In genomic region chr11:86176165-86176884, GRCh38 we compare ENCODE assay signal across 9 cellular contexts.
DNase-seq lines count a peak whose midpoint lies in the region; ATAC-seq, FAIRE-seq and TF ChIP-seq lines count a peak whose summit lies in the region.
"Had no signal": no experiment of that assay in that cellular context is flagged by ENCODE, and none has a peak within 500 bp of the region (broad histone marks: within the 10 kb centered on the region; RNA-seq: fewer than 3 reads in every experiment).

No MANE protein-coding gene starts in this region.

- H3K27me3 ChIP-seq in bronchial epithelial cell (ENCODE audit: control insufficient read depth, insufficient read depth, low read length): no peaks in the 10 kb centered on the region

- no peak for FAIRE-seq in bronchial epithelial cell (lab: Jason Lieb, UNC)

- TF ChIP-seq CTCF in bronchial epithelial cell (IDR thresholded peaks at IDR 0.05; ENCODE audit: insufficient read depth, low read length, severe bottlenecking): no peak

- H3K4me3 ChIP-seq in bronchial epithelial cell (ENCODE audit: low read depth, low read length): no peak overlapping the region

- ATAC-seq in stimulated activated naive CD8-positive, alpha-beta T cell treated with anti-CD3 and anti-CD28 coated beads, Interleukin-15, Interleukin-2, amounts not matched to agents 100 U/mL and 50 U/mL, for 24 hours: peak; percentile 84

- DNase-seq in activated CD8-positive, alpha-beta memory T cell treated with anti-CD3 and anti-CD28 coated beads for 48 hours (ENCODE audit: low read depth in 2 of 3, low spot score in 2 of 3): peak in 2 of 3 experiments; percentile 26 to 44
- DNase-seq in activated CD8-positive, alpha-beta memory T cell treated with anti-CD3 and anti-CD28 coated beads for 24 hours: no peak
- DNase-seq in NCI-H146 (lab: John Stamatoyannopoulos, UW) (peak; percentile 28), bronchial epithelial cell (ENCODE audit: low read depth) (peak; percentile 83), NCI-H2227 treated with DMSO at 0.1 percent for 48 hours (lab: John Stamatoyannopoulos, UW) (no peak), GOT3 (lab: John Stamatoyannopoulos, UW) (no peak), medulla oblongata (ENCODE audit: extremely low spot score) (no peak)
- peak; percentile 49 for DNase-seq in stimulated activated naive CD8-positive, alpha-beta T cell treated with anti-CD3 and anti-CD28 coated beads, Interleukin-15, Interleukin-2, amounts not matched to agents 100 U/mL and 50 U/mL, for 24 hours
- DNase-seq: NCI-H510A treated with DMSO at 0.1 percent for 48 hours had no signal

- no peaks in the 10 kb centered on the region for H3K36me3 ChIP-seq in bronchial epithelial cell (ENCODE audit: control insufficient read depth, insufficient read depth, low read length)

Comparison
In these comparisons a context has a peak if more than half of its experiments do, and no peak if none do; other contexts are left out.
1. DNase-seq: peak in activated CD8-positive, alpha-beta memory T cell treated with anti-CD3 and anti-CD28 coated beads for 48 hours (2 of 3), NCI-H146 (single experiment), bronchial epithelial cell (single experiment) and stimulated activated naive CD8-positive, alpha-beta T cell treated with anti-CD3 and anti-CD28 coated beads, Interleukin-15, Interleukin-2, amounts not matched to agents 100 U/mL and 50 U/mL, for 24 hours (single experiment); none in activated CD8-positive, alpha-beta memory T cell treated with anti-CD3 and anti-CD28 coated beads for 24 hours (single experiment), NCI-H2227 treated with DMSO at 0.1 percent for 48 hours (single experiment), GOT3 (single experiment) and medulla oblongata (single experiment).